ENCODE assay signal across 9 cellular contexts in genomic region chr19:1567116-1567847, GRCh38. TPM values are rescaled to one million over a fixed set of nuclear protein-coding genes. Genes with fewer than 3 reads are reported as not detected.
DNase-seq lines count a peak whose midpoint lies in the region; ATAC-seq and TF ChIP-seq lines count a peak whose summit lies in the region.
"Had no signal": no experiment of that assay in that cellular context is flagged by ENCODE, and none has a peak within 500 bp of the region (broad histone marks: within the 10 kb centered on the region; RNA-seq: fewer than 3 reads in every experiment).

No MANE protein-coding gene starts in this region.

- DNase-seq in DND-41: no peak
- peak; percentile 44 for DNase-seq in RPMI8226
- peak; percentile 97 for DNase-seq in osteoblast (ENCODE audit: insufficient read length, low spot score, missing footprints)
- DNase-seq in NCI-H1092 (lab: John Stamatoyannopoulos, UW): no peak
- DNase-seq in NCI-H524 (lab: John Stamatoyannopoulos, UW): no peak
- DNase-seq in NCI-H1436 (lab: John Stamatoyannopoulos, UW): no peak

- peaks cover 52% of the 10 kb centered on the region for H3K79me2 ChIP-seq in DND-41 (ENCODE audit: insufficient read depth, low read length)
- H3K79me2 ChIP-seq in osteoblast (ENCODE audit: insufficient read depth, low read length): peaks cover 37% of the 10 kb centered on the region

- TF ChIP-seq CTCF in DND-41 (IDR thresholded peaks at IDR 0.05; ENCODE audit: borderline replicate concordance, extremely low read depth, low read length, poor library complexity, severe bottlenecking) (no peak), osteoblast (IDR thresholded peaks at IDR 0.05; ENCODE audit: extremely low read depth, low read depth, low read length) (no peak)

- H3K9ac ChIP-seq in DND-41 (ENCODE audit: low read depth, low read length): peak overlapping the region; percentile 65

- 0 out of 2 replicates have a peak, but pooled peaks cover 7% of the 10 kb centered on the region for H3K36me3 ChIP-seq in DND-41 (ENCODE audit: insufficient read depth, low read length)
- H3K36me3 ChIP-seq in osteoblast (ENCODE audit: insufficient read depth, low read length): no peaks in the 10 kb centered on the region

- H3K4me2 ChIP-seq in DND-41 (ENCODE audit: insufficient read depth, low read length): peak overlapping the region; percentile 82
- H3K4me2 ChIP-seq in osteoblast (ENCODE audit: insufficient read depth, low read length): peak overlapping the region; percentile 55

- peaks cover 29% of the 10 kb centered on the region for H3K4me1 ChIP-seq in DND-41 (ENCODE audit: insufficient read depth, low read length)
- H3K4me1 ChIP-seq in osteoblast (ENCODE audit: insufficient read depth, low read length): peaks cover 5% of the 10 kb centered on the region

- peak overlapping the region in 1 of 2 experiments; percentile 65; a peak in 3 of 4 replicates for H3K4me3 ChIP-seq in DND-41 (ENCODE audit: low read depth in 1 of 2, low read length in 2 of 2)
- peak overlapping the region; percentile 82 for H3K4me3 ChIP-seq in osteoblast (ENCODE audit: insufficient read depth, low read length)

- H3K9me3 ChIP-seq in DND-41 (ENCODE audit: insufficient read depth, low read length, severe bottlenecking) (no peaks in the 10 kb centered on the region), osteoblast (ENCODE audit: low read depth, low read length) (no peaks in the 10 kb centered on the region)

- ATAC-seq in DND-41 (ENCODE audit: insufficient read depth, low read depth) (no peak), esophagus mucosa (peak; percentile 15), GM19351 (IDR thresholded peaks at IDR 0.05; ENCODE audit: unreplicated experiment) (no peak)

- H3K27me3 ChIP-seq in DND-41 (ENCODE audit: insufficient read depth, low read length, poor library complexity): no peaks in the 10 kb centered on the region
- H3K27me3 ChIP-seq in osteoblast (ENCODE audit: insufficient read depth, low read length): peaks cover 6% of the 10 kb centered on the region

- H3K27ac ChIP-seq in DND-41 (ENCODE audit: low read length) (no peak overlapping the region), osteoblast (ENCODE audit: low read depth, low read length) (no peak overlapping the region)

- H4K20me1 ChIP-seq in DND-41 (ENCODE audit: insufficient read depth, low read length) (peaks cover 39% of the 10 kb centered on the region), osteoblast (ENCODE audit: insufficient read depth, low read length) (peaks cover 32% of the 10 kb centered on the region)

- H2AFZ ChIP-seq in DND-41 (ENCODE audit: low read depth, low read length) (no peak overlapping the region), osteoblast (ENCODE audit: low read length) (peak overlapping the region; percentile 51)

RNA-seq across cellular contexts. Expression of gene MEX3D, which starts 0.8 kb away (rescaled TPM):
- total RNA-seq in esophagus mucosa: 17.8 TPM
- total RNA-seq in osteoblast: 38.0 and 47.0 TPM in 2 replicates

RNA-seq across cellular contexts. Expression of gene MBD3, which starts 25.4 kb away (rescaled TPM):
- total RNA-seq in esophagus mucosa (44.2 TPM), osteoblast (76.9 and 78.5 TPM in 2 replicates)

RNA-seq across cellular contexts. Expression of gene UQCR11, which starts 38.0 kb away (rescaled TPM):
- 225 TPM for total RNA-seq in esophagus mucosa
- total RNA-seq in osteoblast: 37.4 and 39.4 TPM in 2 replicates

RNA-seq across cellular contexts. Expression of gene PLK5, which starts 43.4 kb away (rescaled TPM):
- total RNA-seq in esophagus mucosa (not detected), osteoblast (under 0.01 TPM in 1 of 2 replicates, not detected in the other)
- total RNA-seq: renal cortical epithelial cell had no signal

RNA-seq across cellular contexts. Expression of gene ADAMTSL5, which starts 54.5 kb away (rescaled TPM):
- 6.7 TPM for total RNA-seq in esophagus mucosa
- total RNA-seq in osteoblast: 0.29 and 1.1 TPM in 2 replicates

Comparison
In these comparisons a context has a peak if more than half of its experiments do, and no peak if none do; other contexts are left out.
1. DNase-seq: peak in RPMI8226 (single experiment) and osteoblast (single experiment); none in DND-41 (single experiment), NCI-H1092 (single experiment), NCI-H524 (0 of 2) and NCI-H1436 (single experiment).